Comparison of ENCODE assay signal across 1 cellular context in the genomic region with DNA sequence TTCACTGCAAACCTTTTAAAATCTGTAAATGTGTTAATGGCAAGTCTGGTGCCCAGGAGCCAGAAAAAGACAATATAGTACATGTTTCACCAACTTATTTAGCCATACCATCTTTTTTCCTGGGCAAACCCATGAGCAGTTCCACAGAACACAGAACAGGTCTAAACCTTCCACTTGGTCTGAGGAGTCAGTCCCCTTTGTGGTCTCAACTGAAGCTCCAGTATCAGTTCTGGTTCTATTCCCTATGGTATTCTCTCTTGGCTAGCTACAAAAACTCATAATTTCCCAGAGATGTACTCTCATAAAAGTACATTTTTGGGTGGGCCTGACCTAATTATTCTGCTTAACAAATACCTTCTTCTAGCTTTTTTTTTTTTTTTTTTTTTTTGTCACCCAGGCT.
A peak's percentile ranks its signal among the peaks of the same experiment; 100 is the strongest.
TF ChIP-seq lines count a peak whose summit lies in the region.

No MANE protein-coding gene starts in this region.

TF ChIP-seq in GM12878, 131 proteins besides CTCF, POLR2A, EP300 and RAD21:
- TF ChIP-seq POLR2AphosphoS5 (IDR thresholded peaks at IDR 0.05; ENCODE audit: low read length), result peak; percentile 51; the same call in 1 of the 2 replicates
- TF ChIP-seq, protein P1, sequence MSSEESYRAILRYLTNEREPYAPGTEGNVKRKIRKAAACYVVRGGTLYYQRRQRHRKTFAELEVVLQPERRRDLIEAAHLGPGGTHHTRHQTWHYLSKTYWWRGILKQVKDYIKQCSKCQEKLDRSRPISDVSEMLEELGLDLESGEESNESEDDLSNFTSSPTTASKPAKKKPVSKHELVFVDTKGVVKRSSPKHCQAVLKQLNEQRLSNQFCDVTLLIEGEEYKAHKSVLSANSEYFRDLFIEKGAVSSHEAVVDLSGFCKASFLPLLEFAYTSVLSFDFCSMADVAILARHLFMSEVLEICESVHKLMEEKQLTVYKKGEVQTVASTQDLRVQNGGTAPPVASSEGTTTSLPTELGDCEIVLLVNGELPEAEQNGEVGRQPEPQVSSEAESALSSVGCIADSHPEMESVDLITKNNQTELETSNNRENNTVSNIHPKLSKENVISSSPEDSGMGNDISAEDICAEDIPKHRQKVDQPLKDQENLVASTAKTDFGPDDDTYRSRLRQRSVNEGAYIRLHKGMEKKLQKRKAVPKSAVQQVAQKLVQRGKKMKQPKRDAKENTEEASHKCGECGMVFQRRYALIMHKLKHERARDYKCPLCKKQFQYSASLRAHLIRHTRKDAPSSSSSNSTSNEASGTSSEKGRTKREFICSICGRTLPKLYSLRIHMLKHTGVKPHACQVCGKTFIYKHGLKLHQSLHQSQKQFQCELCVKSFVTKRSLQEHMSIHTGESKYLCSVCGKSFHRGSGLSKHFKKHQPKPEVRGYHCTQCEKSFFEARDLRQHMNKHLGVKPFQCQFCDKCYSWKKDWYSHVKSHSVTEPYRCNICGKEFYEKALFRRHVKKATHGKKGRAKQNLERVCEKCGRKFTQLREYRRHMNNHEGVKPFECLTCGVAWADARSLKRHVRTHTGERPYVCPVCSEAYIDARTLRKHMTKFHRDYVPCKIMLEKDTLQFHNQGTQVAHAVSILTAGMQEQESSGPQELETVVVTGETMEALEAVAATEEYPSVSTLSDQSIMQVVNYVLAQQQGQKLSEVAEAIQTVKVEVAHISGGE (CRISPR knock-in tag; IDR thresholded peaks at IDR 0.05), result no peak
